ENCODE assay signal across 21 cellular contexts in the genomic region with DNA sequence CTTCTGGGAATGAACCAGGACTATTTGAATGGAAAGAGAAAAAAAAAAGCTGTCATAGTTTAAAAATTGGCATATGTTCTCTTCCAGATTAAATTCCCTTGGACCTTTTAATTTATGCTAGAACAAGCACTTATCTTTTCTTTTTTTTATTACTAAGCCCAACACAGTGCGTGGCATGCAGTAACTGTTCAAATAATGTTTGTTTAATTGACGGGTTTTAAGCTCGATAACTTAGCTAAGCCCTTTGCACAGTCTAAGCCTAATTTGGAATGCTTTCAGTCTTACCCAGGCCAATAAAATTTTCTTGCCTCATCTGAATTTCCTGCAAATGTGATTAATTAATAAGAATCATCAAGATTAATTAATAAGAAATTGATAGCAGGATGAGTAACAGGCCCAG. TPM values are rescaled to one million over a fixed set of nuclear protein-coding genes. Genes with fewer than 3 reads are reported as not detected.
A peak's percentile ranks its signal among the peaks of the same experiment; 100 is the strongest.
DNase-seq lines count a peak whose midpoint lies in the region; ATAC-seq and TF ChIP-seq lines count a peak whose summit lies in the region.
"Had no signal": no experiment of that assay in that cellular context is flagged by ENCODE, and none has a peak within 500 bp of the region (broad histone marks: within the 10 kb centered on the region; RNA-seq: fewer than 3 reads in every experiment).

No MANE protein-coding gene starts in this region.

- H3K27me3 Mint-ChIP-seq in activated T-cell treated with anti-CD3 and anti-CD28 coated beads, Interleukin-2, amount 50 U/mL, for 72 hours (ENCODE audit: low read depth): no peaks in the 10 kb centered on the region
- H3K27me3 Mint-ChIP-seq: CD4-positive, alpha-beta T cell had no signal

- peaks cover 2 to 55% of the 10 kb centered on the region in 2 experiments for H3K36me3 ChIP-seq in mesenchymal stem cell (ENCODE audit: control insufficient read depth in 1 of 2, insufficient read depth in 2 of 2, low read depth in 1 of 2, low read length in 2 of 2)
- H3K36me3 ChIP-seq: BE2C had no signal

- no peak overlapping the region for H3K9ac ChIP-seq in mesenchymal stem cell (ENCODE audit: low read length)

- DNase-seq in NCI-H2196 treated with DMSO at 0.1 percent for 48 hours (lab: John Stamatoyannopoulos, UW; ENCODE audit: unreplicated experiment) (peak; percentile 6), NCI-H2196 (lab: John Stamatoyannopoulos, UW; ENCODE audit: unreplicated experiment) (no peak), mesenchymal stem cell (no peak)
- no peak for DNase-seq in activated T-cell treated with anti-CD3 and anti-CD28 coated beads, Interleukin-2, amount 50 U/mL, for 72 hours
- DNase-seq: 8988T; BE2C; Caco-2; CD4-positive, alpha-beta T cell; NCI-H1092 treated with DMSO at 0.1 percent for 48 hours; NCI-H146; NCI-H2029 treated with DMSO at 0.1 percent for 48 hours; NCI-H2171; NCI-H446 treated with DMSO at 0.1 percent for 48 hours; NK-92 treated with Interleukin-12 subunit alpha and Interleukin-12 subunit beta, amount 100 ng/mL, for 24 hours; SHP77 had no signal

- H4K91ac ChIP-seq in mesenchymal stem cell (ENCODE audit: low read length): no peak overlapping the region

- H3K23ac ChIP-seq in mesenchymal stem cell (ENCODE audit: low read length in 2 of 2): no peak overlapping the region

- H2BK15ac ChIP-seq in mesenchymal stem cell (ENCODE audit: low read depth, poor library complexity, severe bottlenecking): no peak overlapping the region

- no peak overlapping the region for H2BK5ac ChIP-seq in mesenchymal stem cell (ENCODE audit: low read depth, low read length, poor library complexity, severe bottlenecking)

- peak overlapping the region; percentile 98 to 99 for H2BK12ac ChIP-seq in mesenchymal stem cell (ENCODE audit: low read length in 2 of 2)

- H3K9me3 Mint-ChIP-seq in activated T-cell treated with anti-CD3 and anti-CD28 coated beads, Interleukin-2, amount 50 U/mL, for 72 hours: no peaks in the 10 kb centered on the region
- H3K9me3 Mint-ChIP-seq: CD4-positive, alpha-beta T cell; GM23338 had no signal

- no peak overlapping the region for H4K8ac ChIP-seq in mesenchymal stem cell (ENCODE audit: low read length)

- H2AK5ac ChIP-seq in mesenchymal stem cell (ENCODE audit: low read length, severe bottlenecking): no peak overlapping the region

- no peak overlapping the region for H3K4me3 ChIP-seq in mesenchymal stem cell (ENCODE audit: insufficient read depth in 1 of 2, low read depth in 1 of 2, low read length in 2 of 2)
- H3K4me3 ChIP-seq: GM23338, SK-N-MC had no signal

- no peak overlapping the region for H2AFZ ChIP-seq in mesenchymal stem cell (ENCODE audit: low read depth, low read length)
- H2AFZ ChIP-seq: GM23338 had no signal

- H3K18ac ChIP-seq in mesenchymal stem cell (ENCODE audit: low read depth in 1 of 2, low read length in 2 of 2): peak overlapping the region; percentile 86 to 93

- no peak overlapping the region for H3K4me3 Mint-ChIP-seq in activated T-cell treated with anti-CD3 and anti-CD28 coated beads, Interleukin-2, amount 50 U/mL, for 72 hours
- H3K4me3 Mint-ChIP-seq: CD4-positive, alpha-beta T cell; GM23338 had no signal

- H3K14ac ChIP-seq in mesenchymal stem cell (ENCODE audit: low read length in 2 of 2): no peak overlapping the region

- no peak overlapping the region for H3K27ac Mint-ChIP-seq in activated T-cell treated with anti-CD3 and anti-CD28 coated beads, Interleukin-2, amount 50 U/mL, for 72 hours
- H3K27ac Mint-ChIP-seq: CD4-positive, alpha-beta T cell; GM23338 had no signal

- H3K79me1 ChIP-seq in mesenchymal stem cell (replicated peaks; ENCODE audit: low read length, poor library complexity, severe bottlenecking): no peaks in the 10 kb centered on the region

- WGBS in mesenchymal stem cell: 89% methylated on average over 3 of the region's 3 CpGs

- no peak for TF ChIP-seq CTCF in VCaP (conservative IDR thresholded peaks at IDR 0.05)

- H3K4me1 Mint-ChIP-seq in activated T-cell treated with anti-CD3 and anti-CD28 coated beads, Interleukin-2, amount 50 U/mL, for 72 hours (ENCODE audit: low read depth): peaks cover 21% of the 10 kb centered on the region

- peaks cover 5% of the 10 kb centered on the region for H3K4me1 ChIP-seq in mesenchymal stem cell (ENCODE audit: control insufficient read depth, insufficient read depth, low read depth, low read length)
- H3K4me1 ChIP-seq: BE2C had no signal

- H3K27ac ChIP-seq in VCaP (peak overlapping the region; percentile 84), mesenchymal stem cell (ENCODE audit: low read length, poor library complexity, severe bottlenecking) (no peak overlapping the region)
- H3K27ac ChIP-seq: SK-N-MC had no signal

- H3K4me2 ChIP-seq in mesenchymal stem cell (ENCODE audit: low read length, poor library complexity, severe bottlenecking): no peak overlapping the region
- H3K4me2 ChIP-seq: GM23338 had no signal

- peak overlapping the region in 1 of 2 experiments; percentile 69 for H3K4ac ChIP-seq in mesenchymal stem cell (ENCODE audit: low read depth in 1 of 2, low read length in 2 of 2)

- no peak for ATAC-seq in GM21786 (IDR thresholded peaks at IDR 0.05; ENCODE audit: unreplicated experiment)
- no peak for ATAC-seq in HG02938 (IDR thresholded peaks at IDR 0.05; ENCODE audit: unreplicated experiment)
- no peak for ATAC-seq in HG03442 (IDR thresholded peaks at IDR 0.05; ENCODE audit: unreplicated experiment)
- ATAC-seq in activated T-cell treated with anti-CD3 and anti-CD28 coated beads, Interleukin-2, amount 50 U/mL, for 72 hours (replicated peaks in 1 of 2): no peak
- ATAC-seq: GM23338 had no signal

- peak overlapping the region; percentile 90 for H2BK120ac ChIP-seq in mesenchymal stem cell (ENCODE audit: low read depth, low read length)

- no peaks in the 10 kb centered on the region for H3K9me3 ChIP-seq in mesenchymal stem cell (ENCODE audit: control insufficient read depth, low read length)
- H3K9me3 ChIP-seq: BE2C, Caco-2 had no signal

- H3K36me3 Mint-ChIP-seq in activated T-cell treated with anti-CD3 and anti-CD28 coated beads, Interleukin-2, amount 50 U/mL, for 72 hours (ENCODE audit: insufficient read depth in 2 of 2): peaks cover 2 to 6% of the 10 kb centered on the region in 2 donors

- H3K27me3 ChIP-seq in mesenchymal stem cell (ENCODE audit: control insufficient read depth in 1 of 2, insufficient read depth in 1 of 2, low read length in 2 of 2): no peaks in the 10 kb centered on the region

RNA-seq across cellular contexts. Expression of a gene that starts 39.3 kb away (rescaled TPM):
- 52.7 TPM for polyA plus RNA-seq in mesenchymal stem cell (2013, experiment 1 of 2)
- 58.0 TPM for polyA plus RNA-seq in mesenchymal stem cell (2013, experiment 2 of 2)
- 10 to 100 TPM; 28.3 to 28.4 TPM for total RNA-seq in activated T-cell treated with anti-CD3 and anti-CD28 coated beads, Interleukin-2, amount 50 U/mL, for 72 hours
